8 cellular contexts compared by ENCODE assay signal in genomic region chr18:5295981-5296705, GRCh38. TPM values are rescaled to one million over a fixed set of nuclear protein-coding genes. Genes with fewer than 3 reads are reported as not detected.
DNase-seq lines count a peak whose midpoint lies in the region; ATAC-seq and TF ChIP-seq lines count a peak whose summit lies in the region.

No MANE protein-coding gene starts in this region.

- peaks cover 5% of the 10 kb centered on the region for H3K36me3 ChIP-seq in CD4-positive, CD25-positive, alpha-beta regulatory T cell (ENCODE audit: control insufficient read depth, insufficient read depth, low read length)
- H3K36me3 ChIP-seq in ectodermal cell (ENCODE audit: control insufficient read depth, insufficient read depth, low read length) (peaks cover 4% of the 10 kb centered on the region), lung (ENCODE audit: control insufficient read depth in 2 of 2, insufficient read depth in 2 of 2, low read length in 2 of 2) (peaks cover 0 to 7% of the 10 kb centered on the region in 2 donors)

- peak overlapping the region; percentile 73 for H3K4me3 ChIP-seq in CD4-positive, CD25-positive, alpha-beta regulatory T cell (ENCODE audit: low read depth, low read length)
- H3K4me3 ChIP-seq in ectodermal cell (ENCODE audit: insufficient read depth, low read depth, low read length) = peak overlapping the region; percentile 72
- H3K4me3 ChIP-seq in lung = peak overlapping the region; percentile 71

- CTCF ChIA-PET in activated CD8-positive, alpha-beta T cell treated with anti-CD3 and anti-CD28 coated beads for 36 hours (lab: Charles Lee) = interaction anchor here (1.3 to 1.7 kb wide), 3 partner anchors 13 to 58 kb away, joined by 3 to 8 read pairs (median 6); no protein-coding TSS in a partner anchor

- POLR2A ChIA-PET in activated CD8-positive, alpha-beta T cell treated with anti-CD3 and anti-CD28 coated beads for 36 hours (lab: Charles Lee) = interaction anchor here (0.7 to 5.0 kb wide), 13 partner anchors 8 to 200 kb away, joined by 3 to 101 read pairs (median 6); no protein-coding TSS in a partner anchor

- peak; percentile 90 to 96 (median 94) for DNase-seq in CD4-positive, CD25-positive, alpha-beta regulatory T cell
- DNase-seq in NCI-H774 (lab: John Stamatoyannopoulos, UW) (peak; percentile 85), lung (ENCODE audit: low spot score) (peak; percentile 95)
- DNase-seq in activated CD8-positive, alpha-beta T cell treated with anti-CD3 and anti-CD28 coated beads for 36 hours = peak; percentile 95
- peak; percentile 89 to 95 (median 92) for DNase-seq in stimulated activated CD4-positive, alpha-beta T cell treated with anti-CD3 and anti-CD28 coated beads, TNF-alpha, amount 100 ng/mL, for 24 hours (ENCODE audit: low read depth in 3 of 3)

- no peaks in the 10 kb centered on the region for H3K9me3 ChIP-seq in CD4-positive, CD25-positive, alpha-beta regulatory T cell (ENCODE audit: control insufficient read depth in 2 of 2, low read length in 2 of 2)
- H3K9me3 ChIP-seq in ectodermal cell (ENCODE audit: control insufficient read depth, low read length) = no peaks in the 10 kb centered on the region
- H3K9me3 ChIP-seq in lung (ENCODE audit: control insufficient read depth in 2 of 2, insufficient read depth in 1 of 2, low read length in 1 of 2) = no peaks in the 10 kb centered on the region

- peaks cover 4 to 37% (median 30%) of the 10 kb centered on the region in 4 donors for H3K4me1 Mint-ChIP-seq in CD4-positive, CD25-positive, alpha-beta regulatory T cell
- H3K4me1 Mint-ChIP-seq in activated CD8-positive, alpha-beta T cell treated with anti-CD3 and anti-CD28 coated beads for 36 hours (ENCODE audit: low read depth) = peaks cover 28% of the 10 kb centered on the region

- TF ChIP-seq CTCF in activated CD8-positive, alpha-beta T cell treated with anti-CD3 and anti-CD28 coated beads for 36 hours (IDR thresholded peaks at IDR 0.05) = no peak
- no peak for TF ChIP-seq CTCF in lung (IDR thresholded peaks at IDR 0.05; ENCODE audit: control extremely low read depth, extremely low read depth)

- peaks cover 10% of the 10 kb centered on the region for H3K27me3 ChIP-seq in CD4-positive, CD25-positive, alpha-beta regulatory T cell (ENCODE audit: control insufficient read depth, insufficient read depth, low read length)
- H3K27me3 ChIP-seq in ectodermal cell (ENCODE audit: control insufficient read depth, insufficient read depth, low read length, poor library complexity, severe bottlenecking) (peaks cover 18% of the 10 kb centered on the region), lung (ENCODE audit: control insufficient read depth, insufficient read depth) (no peaks in the 10 kb centered on the region)

- H3K27ac Mint-ChIP-seq in CD4-positive, CD25-positive, alpha-beta regulatory T cell = peak overlapping the region; percentile 93 to 99 (median 95)
- peak overlapping the region; percentile 97 for H3K27ac Mint-ChIP-seq in activated CD8-positive, alpha-beta T cell treated with anti-CD3 and anti-CD28 coated beads for 36 hours

- WGBS in ectodermal cell, 2 experiments = 0% methylated on average over 95 of the region's 95 CpGs
- 0% methylated on average over 70 to 95 of the region's 95 CpGs for WGBS in lung, 2 donors

- peak overlapping the region; percentile 90 to 95 (median 93) for H3K4me3 Mint-ChIP-seq in CD4-positive, CD25-positive, alpha-beta regulatory T cell
- H3K4me3 Mint-ChIP-seq in activated CD8-positive, alpha-beta T cell treated with anti-CD3 and anti-CD28 coated beads for 36 hours = peak overlapping the region; percentile 83

- H3K4me1 ChIP-seq in CD4-positive, CD25-positive, alpha-beta regulatory T cell (ENCODE audit: control insufficient read depth, insufficient read depth, low read length, poor library complexity, severe bottlenecking) = peaks cover 22% of the 10 kb centered on the region
- H3K4me1 ChIP-seq in ectodermal cell (ENCODE audit: control insufficient read depth, insufficient read depth, low read length) = no peaks in the 10 kb centered on the region
- peaks cover 4 to 5% of the 10 kb centered on the region in 2 donors for H3K4me1 ChIP-seq in lung (ENCODE audit: control insufficient read depth in 2 of 2, insufficient read depth in 2 of 2, low read length in 2 of 2)

- H3K27ac ChIP-seq in CD4-positive, CD25-positive, alpha-beta regulatory T cell (ENCODE audit: insufficient read depth, low read length, poor library complexity, severe bottlenecking) = peak overlapping the region; percentile 87
- H3K27ac ChIP-seq in ectodermal cell (ENCODE audit: insufficient read depth, low read depth, low read length, poor library complexity, severe bottlenecking) (peak overlapping the region; percentile 78), lung (ENCODE audit: low read depth in 1 of 2, low read length in 1 of 2) (peak overlapping the region; percentile 97 to 98)

- ATAC-seq in CD4-positive, CD25-positive, alpha-beta regulatory T cell (ENCODE audit: low read depth in 2 of 2) = peak; percentile 70 to 72
- ATAC-seq in GM19438 (IDR thresholded peaks at IDR 0.05; ENCODE audit: low read depth, unreplicated experiment) (peak; percentile 61), HG03571 (IDR thresholded peaks at IDR 0.05; ENCODE audit: unreplicated experiment) (peak; percentile 67), lung (ENCODE audit: insufficient read depth, low FRiP score) (peak; percentile 92)
- ATAC-seq in activated CD8-positive, alpha-beta T cell treated with anti-CD3 and anti-CD28 coated beads for 36 hours = peak; percentile 78

- peaks cover 31% of the 10 kb centered on the region for H3K27me3 Mint-ChIP-seq in CD4-positive, CD25-positive, alpha-beta regulatory T cell
- peaks cover under 1% of the 10 kb centered on the region for H3K27me3 Mint-ChIP-seq in activated CD8-positive, alpha-beta T cell treated with anti-CD3 and anti-CD28 coated beads for 36 hours

- intact Hi-C loops in activated CD8-positive, alpha-beta T cell treated with anti-CD3 and anti-CD28 coated beads for 36 hours (cut with micrococcal nuclease) = loop anchor here (2.0 to 10.0 kb wide), 2 partner anchors 57 to 221 kb away; no protein-coding TSS in a partner anchor

- no peaks in the 10 kb centered on the region for H3K9me3 Mint-ChIP-seq in CD4-positive, CD25-positive, alpha-beta regulatory T cell
- H3K9me3 Mint-ChIP-seq in activated CD8-positive, alpha-beta T cell treated with anti-CD3 and anti-CD28 coated beads for 36 hours = no peaks in the 10 kb centered on the region

- peaks cover 8% of the 10 kb centered on the region for H3K36me3 Mint-ChIP-seq in CD4-positive, CD25-positive, alpha-beta regulatory T cell
- peaks cover 26% of the 10 kb centered on the region for H3K36me3 Mint-ChIP-seq in activated CD8-positive, alpha-beta T cell treated with anti-CD3 and anti-CD28 coated beads for 36 hours (ENCODE audit: low read depth)

RNA-seq across cellular contexts. Expression of gene ZBTB14, which starts 0.6 kb away (rescaled TPM):
- 17.8 TPM for total RNA-seq in CD4-positive, CD25-positive, alpha-beta regulatory T cell
- 10 to 100 TPM; 12.2 to 22.3 (median 14.9) TPM for polyA plus RNA-seq in CD4-positive, CD25-positive, alpha-beta regulatory T cell
- 10 to 100 TPM; 23.9 to 25.5 TPM for total RNA-seq in activated CD8-positive, alpha-beta T cell treated with anti-CD3 and anti-CD28 coated beads for 36 hours
- 17.3 TPM for polyA plus RNA-seq in ectodermal cell (2013, experiment 1 of 4)
- polyA plus RNA-seq in ectodermal cell (2013, experiment 2 of 4) = 19.8 TPM
- 13.5 TPM for polyA plus RNA-seq in ectodermal cell (2013, experiment 3 of 4)
- 14.3 TPM for polyA plus RNA-seq in ectodermal cell (2013, experiment 4 of 4)
- total RNA-seq in lung = 10 to 100 TPM; 11.1 to 14.9 TPM
- 1 to 10 TPM; 6.1 to 7.2 TPM for polyA plus RNA-seq in lung

Comparison
In these comparisons a context has a peak if more than half of its experiments do, and no peak if none do; other contexts are left out.
1. Peak in every context shown above with its lines: DNase-seq, ATAC-seq, H3K4me3 ChIP-seq and H3K27ac ChIP-seq.